1 cellular context compared by ENCODE assay signal in the genomic region with DNA sequence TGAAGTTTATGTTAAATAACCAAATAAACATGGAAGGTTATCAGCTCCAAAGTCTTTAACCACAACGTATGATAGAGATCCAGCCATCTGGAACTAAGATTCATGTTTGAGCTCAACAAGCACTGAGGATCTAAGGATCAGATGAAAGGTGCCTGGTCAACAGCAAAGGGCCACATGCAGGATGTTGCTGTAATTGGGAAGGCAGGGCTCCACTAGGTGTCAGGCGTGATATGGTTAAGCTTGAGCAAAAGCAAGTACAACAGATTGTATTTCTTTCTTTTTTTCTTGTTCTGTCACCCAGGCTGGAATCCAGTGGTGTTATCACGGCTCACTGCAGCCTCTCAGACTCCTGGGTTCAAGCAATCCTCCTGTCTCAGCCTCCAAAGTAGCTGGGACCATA.
TF ChIP-seq lines count a peak whose summit lies in the region.

No MANE protein-coding gene starts in this region.

TF ChIP-seq in A549, 52 proteins besides CTCF, POLR2A, EP300 and RAD21:
- TF ChIP-seq, protein P1, sequence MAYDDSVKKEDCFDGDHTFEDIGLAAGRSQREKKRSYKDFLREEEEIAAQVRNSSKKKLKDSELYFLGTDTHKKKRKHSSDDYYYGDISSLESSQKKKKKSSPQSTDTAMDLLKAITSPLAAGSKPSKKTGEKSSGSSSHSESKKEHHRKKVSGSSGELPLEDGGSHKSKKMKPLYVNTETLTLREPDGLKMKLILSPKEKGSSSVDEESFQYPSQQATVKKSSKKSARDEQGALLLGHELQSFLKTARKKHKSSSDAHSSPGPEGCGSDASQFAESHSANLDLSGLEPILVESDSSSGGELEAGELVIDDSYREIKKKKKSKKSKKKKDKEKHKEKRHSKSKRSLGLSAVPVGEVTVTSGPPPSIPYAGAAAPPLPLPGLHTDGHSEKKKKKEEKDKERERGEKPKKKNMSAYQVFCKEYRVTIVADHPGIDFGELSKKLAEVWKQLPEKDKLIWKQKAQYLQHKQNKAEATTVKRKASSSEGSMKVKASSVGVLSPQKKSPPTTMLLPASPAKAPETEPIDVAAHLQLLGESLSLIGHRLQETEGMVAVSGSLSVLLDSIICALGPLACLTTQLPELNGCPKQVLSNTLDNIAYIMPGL (CRISPR knock-in tag; IDR thresholded peaks at IDR 0.05; ENCODE audit: borderline replicate concordance) = no peak
- TF ChIP-seq RARB (CRISPR knock-in tag; IDR thresholded peaks at IDR 0.05) (no peak), NPAS2 (CRISPR knock-in tag; IDR thresholded peaks at IDR 0.05; ENCODE audit: borderline replicate concordance) (no peak)
